In genomic region chr12:114967187-114967586, GRCh38 we compare ENCODE assay signal across 1 cellular context.
TF ChIP-seq lines count a peak whose summit lies in the region.

No MANE protein-coding gene starts in this region.

TF ChIP-seq in H1, 55 proteins besides CTCF, POLR2A, EP300 and RAD21:
- TF ChIP-seq CHD7 (IDR thresholded peaks at IDR 0.05; ENCODE audit: insufficient replicate concordance, low read length), result no peak
- no peak for TF ChIP-seq MAX (IDR thresholded peaks at IDR 0.05)
- peak; percentile 39; the same call in 1 of the 2 replicates for TF ChIP-seq E2F6 (IDR thresholded peaks at IDR 0.05)
- no peak for TF ChIP-seq SP1 (IDR thresholded peaks at IDR 0.05; ENCODE audit: low read depth, low read length)
